27 cellular contexts compared by ENCODE assay signal in the genomic region with DNA sequence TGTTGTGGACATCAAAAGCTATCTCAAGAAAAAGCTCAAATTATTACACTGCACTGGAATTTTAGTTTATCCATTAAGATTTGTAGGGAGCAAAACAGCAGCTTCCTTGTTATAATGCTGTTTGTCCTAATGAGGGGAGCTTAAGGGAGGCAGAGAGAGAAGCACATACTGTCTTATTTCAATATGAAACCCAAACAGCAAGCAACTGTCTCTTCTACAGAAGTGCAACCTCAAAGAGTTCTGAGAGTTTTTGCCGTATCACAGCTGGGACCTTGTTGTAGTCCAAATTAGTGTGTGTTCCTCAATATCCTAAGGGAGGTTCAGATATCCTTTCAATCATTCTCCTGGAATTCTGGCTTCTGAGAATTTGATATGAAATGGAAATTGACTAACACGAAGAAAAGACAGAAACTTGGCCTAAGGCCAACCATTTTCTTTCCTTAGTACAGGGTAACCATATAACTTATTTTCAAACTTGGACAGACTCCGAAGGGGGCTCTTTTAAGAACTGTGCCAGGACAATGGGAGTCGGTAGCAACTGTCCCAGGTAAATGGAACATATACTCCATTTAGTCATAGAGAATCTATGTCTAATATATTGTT.
"Had no signal": no experiment of that assay in that cellular context is flagged by ENCODE, and none has a peak within 500 bp of the region (broad histone marks: within the 10 kb centered on the region; RNA-seq: fewer than 3 reads in every experiment).

No MANE protein-coding gene starts in this region.

- H3K9me3 ChIP-seq: breast epithelium, lower lobe of right lung, mucosa of descending colon, ovary, psoas muscle, right atrium auricular region, tibial nerve had no signal

- H3K9me3 Mint-ChIP-seq: activated T-cell treated with anti-CD3 and anti-CD28 coated beads, Interleukin-2, amount 50 U/mL, for 4 hours; activated T-helper 2 cell treated with anti-CD3 and anti-CD28 coated beads, Interferon-gamma antibody, Interleukin-2, Interleukin-4, amounts not matched to agents 10 μg/mL and 5 μg/mL and 100 μg/mL, durations not matched to agents 14 hours and 24 hours and 36 hours; T-helper 1 cell treated with Interleukin-12 subunit alpha and Interleukin-12 subunit beta and Interleukin-4 antibody, amounts not matched to agents 30 μg/mL and 1 μg/mL, for 36 hours had no signal

- H3K4me3 ChIP-seq: breast epithelium, coronary artery, heart right ventricle, lower lobe of right lung, mucosa of descending colon, ovary, psoas muscle, right atrium auricular region, tibial nerve had no signal

- DNase-seq: activated CD4-positive, alpha-beta T cell treated with anti-CD3 and anti-CD28 coated beads for 4 hours; activated CD4-positive, alpha-beta T cell treated with anti-CD3 and anti-CD28 coated beads, Interleukin-2, amount 50 U/mL, for 48 hours; activated CD4-positive, CD25-positive, alpha-beta regulatory T cell; activated CD8-positive, alpha-beta memory T cell treated with anti-CD3 and anti-CD28 coated beads, Interleukin-2, amount 50 U/mL, for 48 hours; activated naive CD4-positive, alpha-beta T cell treated with Interleukin-2 at 50 U/mL for 16 hours; activated naive CD8-positive, alpha-beta T cell treated with anti-CD3 and anti-CD28 coated beads for 36 hours; activated T-cell treated with anti-CD3 and anti-CD28 coated beads, Interleukin-2, amount 50 U/mL, for 4 hours; endodermal cell; heart right ventricle; lower lobe of right lung; mesendoderm; mucosa of descending colon; naive thymus-derived CD4-positive, alpha-beta T cell; ovary; psoas muscle; stimulated activated CD4-positive, alpha-beta T cell treated with anti-CD3 and anti-CD28 coated beads, Interleukin-4, amount 100 ng/mL, for 24 hours; stimulated activated naive CD8-positive, alpha-beta T cell treated with anti-CD3 and anti-CD28 coated beads, Interleukin-15, Interleukin-2, amounts not matched to agents 100 U/mL and 50 U/mL, for 24 hours; T1000 had no signal

- H3K36me3 Mint-ChIP-seq: activated naive CD8-positive, alpha-beta T cell treated with anti-CD3 and anti-CD28 coated beads for 36 hours; naive thymus-derived CD4-positive, alpha-beta T cell had no signal

- H3K36me3 ChIP-seq: breast epithelium, heart right ventricle, lower lobe of right lung, ovary, right atrium auricular region, tibial nerve had no signal

- H3K27ac Mint-ChIP-seq: activated naive CD8-positive, alpha-beta T cell treated with anti-CD3 and anti-CD28 coated beads for 36 hours; activated T-helper 2 cell treated with anti-CD3 and anti-CD28 coated beads, Interferon-gamma antibody, Interleukin-2, Interleukin-4, amounts not matched to agents 10 μg/mL and 5 μg/mL and 100 μg/mL, durations not matched to agents 14 hours and 24 hours and 36 hours; endodermal cell; naive thymus-derived CD4-positive, alpha-beta T cell; T-helper 1 cell treated with Interleukin-12 subunit alpha and Interleukin-12 subunit beta and Interleukin-4 antibody, amounts not matched to agents 30 μg/mL and 1 μg/mL, for 36 hours had no signal

- ATAC-seq: activated T-cell treated with anti-CD3 and anti-CD28 coated beads, Interleukin-2, amount 50 U/mL, for 4 hours; left lobe of liver; lower lobe of right lung; mucosa of descending colon; naive thymus-derived CD4-positive, alpha-beta T cell; psoas muscle; stimulated activated naive CD8-positive, alpha-beta T cell treated with anti-CD3 and anti-CD28 coated beads, Interleukin-15, Interleukin-2, amounts not matched to agents 100 U/mL and 50 U/mL, for 24 hours had no signal

- H3K4me3 Mint-ChIP-seq: activated naive CD8-positive, alpha-beta T cell treated with anti-CD3 and anti-CD28 coated beads for 36 hours; activated T-cell treated with anti-CD3 and anti-CD28 coated beads, Interleukin-2, amount 50 U/mL, for 4 hours; central memory CD8-positive, alpha-beta T cell; endodermal cell; naive thymus-derived CD4-positive, alpha-beta T cell; T-helper 1 cell treated with Interleukin-12 subunit alpha and Interleukin-12 subunit beta and Interleukin-4 antibody, amounts not matched to agents 30 μg/mL and 1 μg/mL, for 36 hours had no signal

- H3K27me3 ChIP-seq: breast epithelium, heart right ventricle, ovary, right atrium auricular region, tibial nerve had no signal

- H3K4me1 ChIP-seq: breast epithelium, lower lobe of right lung, psoas muscle, tibial nerve had no signal

- H3K27ac ChIP-seq: breast epithelium, epithelial cell of prostate, lower lobe of right lung, ovary, psoas muscle, tibial nerve had no signal

- H3K4me1 Mint-ChIP-seq: activated naive CD8-positive, alpha-beta T cell treated with anti-CD3 and anti-CD28 coated beads for 36 hours; central memory CD8-positive, alpha-beta T cell; endodermal cell; naive thymus-derived CD4-positive, alpha-beta T cell had no signal
